9 cellular contexts compared by ENCODE assay signal in genomic region chr1:228081144-228081543, GRCh38. TPM values are rescaled to one million over a fixed set of nuclear protein-coding genes. Genes with fewer than 3 reads are reported as not detected.
A peak's percentile ranks its signal among the peaks of the same experiment; 100 is the strongest.
DNase-seq lines count a peak whose midpoint lies in the region; ATAC-seq, FAIRE-seq and TF ChIP-seq lines count a peak whose summit lies in the region.
"Had no signal": no experiment of that assay in that cellular context is flagged by ENCODE, and none has a peak within 500 bp of the region (broad histone marks: within the 10 kb centered on the region; RNA-seq: fewer than 3 reads in every experiment).

No MANE protein-coding gene starts in this region.

- H4K5ac ChIP-seq in IMR-90 (ENCODE audit: low read depth, low read length), result no peak overlapping the region

- dilution Hi-C loops in IMR-90 (cut with HindIII; ENCODE audit: low sequenced_read_pairs, unreplicated experiment), result no loop called here

- no peaks in the 10 kb centered on the region for H3K9me3 ChIP-seq in A549
- H3K9me3 ChIP-seq in IMR-90 (ENCODE audit: control insufficient read depth, insufficient read depth, low read length), result no peaks in the 10 kb centered on the region
- no peaks in the 10 kb centered on the region for H3K9me3 ChIP-seq in muscle layer of colon (ENCODE audit: low read length)
- H3K9me3 ChIP-seq: neutrophil had no signal

- in situ Hi-C loops in IMR-90 (cut with MboI; ENCODE audit: low sequenced_read_pairs), result loop anchor here (10.0 kb wide), 1 partner anchor 316 kb away; no protein-coding TSS in a partner anchor

- H3K9me1 ChIP-seq in IMR-90 (ENCODE audit: insufficient read depth, low read length), result peaks cover 10% of the 10 kb centered on the region; the same call in 1 of the 2 replicates

- peak overlapping the region; percentile 70 for H2AK9ac ChIP-seq in IMR-90 (replicated peaks; ENCODE audit: low read depth, low read length, poor library complexity)

- no peaks in the 10 kb centered on the region for H3K27me3 ChIP-seq in IMR-90 (ENCODE audit: control insufficient read depth, insufficient read depth, low read length)
- no peaks in the 10 kb centered on the region for H3K27me3 ChIP-seq in bronchial epithelial cell (ENCODE audit: control insufficient read depth, insufficient read depth, low read length)
- H3K27me3 ChIP-seq in muscle layer of colon (ENCODE audit: control insufficient read depth in 1 of 2, insufficient read depth in 2 of 2, low read length in 2 of 2), result no peaks in the 10 kb centered on the region
- H3K27me3 ChIP-seq in foreskin keratinocyte, result no peaks in the 10 kb centered on the region
- H3K27me3 ChIP-seq: neutrophil had no signal

- no peak overlapping the region for H2AK5ac ChIP-seq in IMR-90 (ENCODE audit: low read depth, low read length)

- no peak overlapping the region for H3K18ac ChIP-seq in IMR-90 (ENCODE audit: low read depth, low read length)

- no peak for TF ChIP-seq RAD21 in A549 (conservative IDR thresholded peaks at IDR 0.05 in 1 of 2, IDR thresholded peaks at IDR 0.05 in 1 of 2)
- no peak for TF ChIP-seq RAD21 in IMR-90 (IDR thresholded peaks at IDR 0.05; ENCODE audit: low read length)

- H3K4me3 ChIP-seq in A549 (peak overlapping the region; percentile 94), IMR-90 (ENCODE audit: insufficient read depth, low read depth, low read length) (peak overlapping the region; percentile 82), bronchial epithelial cell (ENCODE audit: low read depth, low read length) (peak overlapping the region; percentile 97), muscle layer of colon (ENCODE audit: low read depth in 1 of 2, low read length in 2 of 2) (peak overlapping the region; percentile 83 to 89)

- H3K56ac ChIP-seq in IMR-90 (ENCODE audit: extremely low read depth, insufficient read depth, low read length), result no peak overlapping the region

- no peak overlapping the region for H2BK15ac ChIP-seq in IMR-90 (ENCODE audit: low read depth, low read length)

- TF ChIP-seq POLR2A in A549 (IDR thresholded peaks at IDR 0.05; ENCODE audit: low read length) (no peak), IMR-90 (IDR thresholded peaks at IDR 0.05; ENCODE audit: low read depth, low read length) (no peak)

- H2AFZ ChIP-seq in IMR-90 (replicated peaks; ENCODE audit: low read length, poor library complexity), result no peak overlapping the region

- POLR2A ChIA-PET in A549 (lab: Yijun Ruan, JAX), result interaction anchor here (1.6 kb wide), 1 partner anchor 21 kb away, joined by 3 read pairs; no protein-coding TSS in a partner anchor
- POLR2A ChIA-PET in IMR-90 (lab: Charles Lee; ENCODE audit: unreplicated experiment), result no interaction called here

- TF ChIP-seq CTCF in A549 (IDR thresholded peaks at IDR 0.05) (no peak), IMR-90 (conservative IDR thresholded peaks at IDR 0.05; ENCODE audit: low read depth, low read length) (no peak), bronchial epithelial cell (IDR thresholded peaks at IDR 0.05; ENCODE audit: insufficient read depth, low read length, severe bottlenecking) (no peak), foreskin keratinocyte (conservative IDR thresholded peaks at IDR 0.05) (no peak)

- no peak overlapping the region for H3K23ac ChIP-seq in IMR-90 (ENCODE audit: low read depth, low read length)

- no peak overlapping the region for H2BK20ac ChIP-seq in IMR-90 (ENCODE audit: low read depth, low read length)

- DNase-seq in A549 (ENCODE audit: low read depth in 1 of 2, low spot score in 1 of 2) (no peak), IMR-90 (no peak), bronchial epithelial cell (ENCODE audit: low read depth) (no peak), NCI-H526 treated with DMSO at 0.1 percent for 48 hours (lab: John Stamatoyannopoulos, UW) (no peak), NCI-H2081 treated with DMSO at 0.1 percent for 48 hours (lab: John Stamatoyannopoulos, UW) (no peak), foreskin keratinocyte (no peak), islet precursor cell (no peak)

- H3K27ac ChIP-seq in A549 (peak overlapping the region; percentile 93 to 97), IMR-90 (ENCODE audit: insufficient read depth, low read length) (no peak overlapping the region; the same call in 1 of the 2 replicates), muscle layer of colon (ENCODE audit: low read depth, low read length) (no peak overlapping the region), foreskin keratinocyte (no peak overlapping the region)

- CTCF ChIA-PET in A549 (lab: Yijun Ruan, JAX) (interaction anchor here (1.5 kb wide), 1 partner anchor 82 kb away, joined by 4 read pairs; no protein-coding TSS in a partner anchor), IMR-90 (lab: Yijun Ruan, JAX) (interaction anchor here (1.1 kb wide), 1 partner anchor 33 kb away, joined by 5 read pairs; no protein-coding TSS in a partner anchor)

- no peak overlapping the region for H3K14ac ChIP-seq in IMR-90 (replicated peaks; ENCODE audit: low read depth, low read length)

- no peak for FAIRE-seq in A549 (lab: Jason Lieb, UNC)
- no peak for FAIRE-seq in bronchial epithelial cell (lab: Jason Lieb, UNC)

- H2BK5ac ChIP-seq in IMR-90 (ENCODE audit: low read depth, low read length, poor library complexity, severe bottlenecking), result no peak overlapping the region

- no peak overlapping the region for H4K91ac ChIP-seq in IMR-90 (ENCODE audit: insufficient read depth, low read depth, low read length)

- no peak overlapping the region; a peak in 1 of 4 replicates for H4K8ac ChIP-seq in IMR-90 (ENCODE audit: low read depth in 2 of 2, low read length in 2 of 2)

- ATAC-seq in A549 (no peak), IMR-90 (ENCODE audit: low read depth) (no peak), foreskin keratinocyte (no peak)

- peak overlapping the region; percentile 97 for H3K9ac ChIP-seq in IMR-90 (ENCODE audit: low read depth, low read length)
- peak overlapping the region; percentile 57 for H3K9ac ChIP-seq in muscle layer of colon (ENCODE audit: low read length)

- peaks cover 3 to 30% of the 10 kb centered on the region in 2 experiments; a peak in 2 of 4 replicates for H3K79me1 ChIP-seq in IMR-90 (ENCODE audit: low read depth in 1 of 2, low read length in 2 of 2)

- no peak for TF ChIP-seq EP300 in A549 (IDR thresholded peaks at IDR 0.05)

- no peak overlapping the region for H3K4ac ChIP-seq in IMR-90 (ENCODE audit: low read depth, low read length)

- H3K36me3 ChIP-seq in IMR-90 (ENCODE audit: control insufficient read depth, insufficient read depth, low read length) (peaks cover 2% of the 10 kb centered on the region; the same call in 1 of the 2 replicates), bronchial epithelial cell (ENCODE audit: control insufficient read depth, insufficient read depth, low read length) (peaks cover 2% of the 10 kb centered on the region), muscle layer of colon (ENCODE audit: insufficient read depth, low read length) (no peaks in the 10 kb centered on the region)
- H3K36me3 ChIP-seq: neutrophil had no signal

- no peak overlapping the region for H2BK120ac ChIP-seq in IMR-90 (ENCODE audit: low read depth, low read length)

- H3K4me1 ChIP-seq in A549 (peaks cover 26% of the 10 kb centered on the region), IMR-90 (ENCODE audit: control insufficient read depth, insufficient read depth, low read length) (peaks cover 14% of the 10 kb centered on the region), muscle layer of colon (ENCODE audit: insufficient read depth, low read length) (peaks cover 39% of the 10 kb centered on the region), foreskin keratinocyte (peaks cover 18% of the 10 kb centered on the region)

- peak overlapping the region; percentile 98 for H3K4me2 ChIP-seq in A549
- peak overlapping the region; percentile 100 for H3K4me2 ChIP-seq in IMR-90 (ENCODE audit: low read depth, low read length)

- 71% methylated on average over 5 of the region's 7 CpGs for WGBS in A549 (ENCODE audit: missing lambda C conversion rate)
- no CpG with 5 or more reads among the region's 7 CpGs for WGBS in IMR-90 (ENCODE audit: extremely low coverage in 2 of 2, insufficient read length in 1 of 2), 2 experiments

- BruUV-seq in IMR-90 (replicated peaks; lab: Mats Ljungman, UMichigan), result no TSS peak

- intact Hi-C loops in IMR-90 (cut with micrococcal nuclease), result loop anchor here (5.0 to 10.0 kb wide), 4 partner anchors 84 to 596 kb away; partner anchors contain the start of gene WNT9A

- peaks cover 42% of the 10 kb centered on the region for H4K20me1 ChIP-seq in IMR-90 (ENCODE audit: insufficient read depth, low read length)

RNA-seq across cellular contexts. Expression of gene ARF1, which starts 1.4 kb away (rescaled TPM):
- polyA plus RNA-seq in A549 (2011; rRNA removed) (333 and 376 TPM in 2 replicates), A549 (2017; fragmentation: RNase III; extraction: RNeasy Plus Mini Kit Qiagen cat#74134 plus additional on column Dnase treatment) (297 to 313 TPM (median 308 TPM) in 3 replicates), IMR-90 (2012; rRNA removed) (1,099 and 1,100 TPM in 2 replicates), foreskin keratinocyte (384 and 386 TPM in 2 replicates)
- 669 and 696 TPM in 2 replicates for polyA plus RNA-seq in A549 (2012; cell fraction: cytosol; rRNA removed)
- polyA plus RNA-seq in A549 (2012; cell fraction: nucleus; rRNA removed), result 541 and 746 TPM in 2 replicates
- polyA minus RNA-seq in A549 (2011; rRNA and poly(A)+ RNA removed), result 582 and 626 TPM in 2 replicates
- total RNA-seq in IMR-90 (2012; rRNA removed) (306 and 330 TPM in 2 replicates), bronchial epithelial cell (240 and 297 TPM in 2 replicates), foreskin keratinocyte (273 and 306 TPM in 2 replicates)
- 570 and 893 TPM in 2 replicates for polyA plus RNA-seq in IMR-90 (2012; cell fraction: cytosol; rRNA removed)
- 435 and 685 TPM in 2 replicates for polyA plus RNA-seq in IMR-90 (2012; cell fraction: nucleus; rRNA removed; ENCODE audit: low replicate concordance)

RNA-seq across cellular contexts. Expression of gene C1orf35, which starts 22.0 kb away (rescaled TPM):
- 8.2 and 9.8 TPM in 2 replicates for polyA plus RNA-seq in A549 (2011; rRNA removed)
- polyA plus RNA-seq in A549 (2012; cell fraction: cytosol; rRNA removed), result 43.1 and 47.3 TPM in 2 replicates
- polyA plus RNA-seq in A549 (2012; cell fraction: nucleus; rRNA removed), result 85.5 and 97.7 TPM in 2 replicates
- polyA plus RNA-seq in A549 (2017; fragmentation: RNase III; extraction: RNeasy Plus Mini Kit Qiagen cat#74134 plus additional on column Dnase treatment), result 27.3 to 29.0 TPM (median 28.9 TPM) in 3 replicates
- polyA minus RNA-seq in A549 (2011; rRNA and poly(A)+ RNA removed), result 0.99 and 1.6 TPM in 2 replicates
- 4.3 and 4.7 TPM in 2 replicates for total RNA-seq in IMR-90 (2012; rRNA removed)
- polyA plus RNA-seq in IMR-90 (2012; rRNA removed), result 13.0 and 15.4 TPM in 2 replicates
- 20.6 and 27.3 TPM in 2 replicates for polyA plus RNA-seq in IMR-90 (2012; cell fraction: cytosol; rRNA removed)
- 46.8 and 78.0 TPM in 2 replicates for polyA plus RNA-seq in IMR-90 (2012; cell fraction: nucleus; rRNA removed; ENCODE audit: low replicate concordance)
- total RNA-seq in bronchial epithelial cell, result 16.1 and 17.1 TPM in 2 replicates
- total RNA-seq in foreskin keratinocyte, result 21.2 and 22.8 TPM in 2 replicates
- 32.8 and 34.0 TPM in 2 replicates for polyA plus RNA-seq in foreskin keratinocyte

RNA-seq across cellular contexts. Expression of gene MRPL55, which starts 28.0 kb away (rescaled TPM):
- polyA plus RNA-seq in A549 (2011; rRNA removed), result 54.2 and 59.7 TPM in 2 replicates
- 174 and 197 TPM in 2 replicates for polyA plus RNA-seq in A549 (2012; cell fraction: cytosol; rRNA removed)
- polyA plus RNA-seq in A549 (2012; cell fraction: nucleus; rRNA removed), result 155 and 261 TPM in 2 replicates
- polyA plus RNA-seq in A549 (2017; fragmentation: RNase III; extraction: RNeasy Plus Mini Kit Qiagen cat#74134 plus additional on column Dnase treatment), result 74.2 to 80.0 TPM (median 75.6 TPM) in 3 replicates
- polyA minus RNA-seq in A549 (2011; rRNA and poly(A)+ RNA removed), result 26.8 and 28.5 TPM in 2 replicates
- total RNA-seq in IMR-90 (2012; rRNA removed), result 48.9 TPM in 2 replicates
- polyA plus RNA-seq in IMR-90 (2012; rRNA removed), result 95.4 and 121 TPM in 2 replicates
- polyA plus RNA-seq in IMR-90 (2012; cell fraction: cytosol; rRNA removed), result 115 and 152 TPM in 2 replicates
- polyA plus RNA-seq in IMR-90 (2012; cell fraction: nucleus; rRNA removed; ENCODE audit: low replicate concordance), result 146 and 244 TPM in 2 replicates
- total RNA-seq in bronchial epithelial cell, result 43.2 and 87.7 TPM in 2 replicates
- total RNA-seq in foreskin keratinocyte, result 73.6 and 77.5 TPM in 2 replicates
- polyA plus RNA-seq in foreskin keratinocyte, result 105 and 111 TPM in 2 replicates

RNA-seq across cellular contexts. Expression of gene GUK1, which starts 58.9 kb away (rescaled TPM):
- polyA plus RNA-seq in A549 (2011; rRNA removed) (65.2 and 88.9 TPM in 2 replicates), A549 (2017; fragmentation: RNase III; extraction: RNeasy Plus Mini Kit Qiagen cat#74134 plus additional on column Dnase treatment) (106 to 109 TPM (median 107 TPM) in 3 replicates), IMR-90 (2012; rRNA removed) (548 and 630 TPM in 2 replicates), foreskin keratinocyte (603 and 671 TPM in 2 replicates)
- 267 and 296 TPM in 2 replicates for polyA plus RNA-seq in A549 (2012; cell fraction: cytosol; rRNA removed)
- polyA plus RNA-seq in A549 (2012; cell fraction: nucleus; rRNA removed), result 225 and 294 TPM in 2 replicates
- 32.6 and 39.4 TPM in 2 replicates for polyA minus RNA-seq in A549 (2011; rRNA and poly(A)+ RNA removed)
- total RNA-seq in IMR-90 (2012; rRNA removed) (465 and 524 TPM in 2 replicates), bronchial epithelial cell (519 and 695 TPM in 2 replicates), foreskin keratinocyte (424 and 441 TPM in 2 replicates)
- 522 and 1,067 TPM in 2 replicates for polyA plus RNA-seq in IMR-90 (2012; cell fraction: cytosol; rRNA removed)
- polyA plus RNA-seq in IMR-90 (2012; cell fraction: nucleus; rRNA removed; ENCODE audit: low replicate concordance), result 571 and 1,090 TPM in 2 replicates

Comparison
In these comparisons a context has a peak if more than half of its experiments do, and no peak if none do; other contexts are left out.
1. H3K27ac ChIP-seq: peak in A549 (2 of 2); none in IMR-90 (single experiment), muscle layer of colon (single experiment) and foreskin keratinocyte (single experiment).
2. Peak in every context shown above with its lines, with median percentiles within 50 percentile points of each other: H3K4me3 ChIP-seq.